Comparison of ENCODE assay signal across 1 cellular context in the genomic region with DNA sequence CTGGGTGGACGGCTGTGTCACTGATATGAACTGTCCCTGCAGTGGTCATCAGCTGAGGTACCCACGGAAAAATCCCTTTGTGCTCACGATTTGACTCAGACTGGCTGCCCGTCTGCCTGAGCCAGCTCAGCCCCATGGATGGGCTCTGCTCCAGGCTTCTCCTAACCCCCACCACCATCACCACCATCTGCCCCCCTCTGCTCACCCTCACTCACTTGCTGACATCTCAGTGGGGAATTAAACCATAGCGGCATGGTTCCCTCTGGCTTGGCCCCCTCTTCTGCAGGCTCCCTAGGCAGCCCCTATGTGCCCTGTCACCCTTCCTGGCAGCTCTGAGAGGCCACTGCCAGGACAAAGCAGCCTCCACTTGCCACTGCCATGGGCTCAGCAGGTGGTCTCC.
TF ChIP-seq lines count a peak whose summit lies in the region.

No MANE protein-coding gene starts in this region.

TF ChIP-seq in K562, 482 proteins besides CTCF, POLR2A, EP300 and RAD21:
- TF ChIP-seq RBFOX2 (IDR thresholded peaks at IDR 0.05; ENCODE audit: low read depth, low read length), result 0 out of 2 replicates have a peak, but pooled peaks have one; percentile 9
- TF ChIP-seq LEF1 (IDR thresholded peaks at IDR 0.05), result no peak
